Comparison of ENCODE assay signal across 8 cellular contexts in genomic region chr9:34701769-34702736, GRCh38. TPM values are rescaled to one million over a fixed set of nuclear protein-coding genes. Genes with fewer than 3 reads are reported as not detected.
DNase-seq lines count a peak whose midpoint lies in the region; ATAC-seq and TF ChIP-seq lines count a peak whose summit lies in the region.

No MANE protein-coding gene starts in this region.

- H3K27me3 ChIP-seq in kidney epithelial cell (ENCODE audit: control insufficient read depth, insufficient read depth, low read length) = peaks cover 9% of the 10 kb centered on the region

- peak; percentile 88 for DNase-seq in ELF-1 (ENCODE audit: low read depth, low spot score)
- peak; percentile 31 for DNase-seq in NCI-H2227 treated with DMSO at 0.1 percent for 48 hours (lab: John Stamatoyannopoulos, UW)
- peak; percentile 78 to 84 for DNase-seq in activated CD4-positive, alpha-beta T cell treated with anti-CD3 and anti-CD28 coated beads for 4 hours
- DNase-seq in kidney epithelial cell (ENCODE audit: low read depth) = peak; percentile 21
- peak; percentile 65 to 78 for DNase-seq in stimulated activated CD4-positive, alpha-beta T cell treated with anti-CD3 and anti-CD28 coated beads, Interleukin-15, amount 100 ng/mL, for 1 hour (ENCODE audit: low read depth in 1 of 2, low spot score in 1 of 2)

- H3K27ac ChIP-seq in cingulate gyrus (ENCODE audit: low read depth, low read length) = peak overlapping the region; percentile 55

- peak overlapping the region; percentile 49 for H3K4me3 ChIP-seq in kidney epithelial cell (ENCODE audit: low read depth, low read length)

- peak; percentile 100 for TF ChIP-seq CTCF in kidney epithelial cell (IDR thresholded peaks at IDR 0.05; ENCODE audit: insufficient read depth, low read length, poor library complexity, severe bottlenecking)

- peak; percentile 63 for ATAC-seq in HG02763 (IDR thresholded peaks at IDR 0.05; ENCODE audit: unreplicated experiment)
- no peak for ATAC-seq in GM19328 (IDR thresholded peaks at IDR 0.05; ENCODE audit: unreplicated experiment)

- H3K36me3 ChIP-seq in kidney epithelial cell (ENCODE audit: control insufficient read depth, insufficient read depth, low read length) = no peaks in the 10 kb centered on the region

RNA-seq across cellular contexts. Expression of gene CCL21, which starts 7.9 kb away (rescaled TPM):
- total RNA-seq in kidney epithelial cell = not detected in 2 replicates

RNA-seq across cellular contexts. Expression of gene CCL19, which starts 11.0 kb away (rescaled TPM):
- not detected in 2 replicates for total RNA-seq in kidney epithelial cell

RNA-seq across cellular contexts. Expression of gene CCL27, which starts 39.6 kb away (rescaled TPM):
- total RNA-seq in kidney epithelial cell = not detected in 2 replicates

RNA-seq across cellular contexts. Expression of gene IL11RA, which starts 50.1 kb away (rescaled TPM):
- 5.9 and 11.6 TPM in 2 replicates for total RNA-seq in kidney epithelial cell

RNA-seq across cellular contexts. Expression of gene GALT, which starts 55.6 kb away (rescaled TPM):
- 34.4 and 39.4 TPM in 2 replicates for total RNA-seq in kidney epithelial cell

Comparison
In these comparisons a context has a peak if more than half of its experiments do, and no peak if none do; other contexts are left out.
1. DNase-seq: peak in every context shown above with its lines; median percentile 88 in ELF-1; 81 in activated CD4-positive, alpha-beta T cell treated with anti-CD3 and anti-CD28 coated beads for 4 hours; 72 in stimulated activated CD4-positive, alpha-beta T cell treated with anti-CD3 and anti-CD28 coated beads, Interleukin-15, amount 100 ng/mL, for 1 hour; 31 in NCI-H2227 treated with DMSO at 0.1 percent for 48 hours; 21 in kidney epithelial cell.